ENCODE assay signal across 8 cellular contexts in the genomic region with DNA sequence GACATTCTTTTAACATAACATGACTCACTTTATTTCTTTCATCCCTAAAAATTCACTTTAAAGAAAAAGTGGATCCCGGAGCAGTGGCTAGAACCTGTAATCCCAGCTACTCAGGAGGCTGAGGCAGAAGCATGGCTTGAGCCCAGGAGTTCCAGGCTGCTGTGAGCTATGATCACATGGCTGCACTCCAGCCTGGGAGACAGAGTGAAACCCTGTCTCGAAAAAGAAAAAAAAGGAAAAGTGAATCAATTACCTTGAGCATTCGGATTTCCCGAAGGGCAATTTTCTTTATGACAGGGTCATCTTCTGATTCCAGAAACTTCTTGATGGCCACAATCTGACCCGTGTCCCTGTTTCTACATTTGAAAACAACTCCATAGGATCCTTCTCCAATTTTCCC. TPM values are rescaled to one million over a fixed set of nuclear protein-coding genes. Genes with fewer than 3 reads are reported as not detected.
A peak's percentile ranks its signal among the peaks of the same experiment; 100 is the strongest.
DNase-seq lines count a peak whose midpoint lies in the region; ATAC-seq and TF ChIP-seq lines count a peak whose summit lies in the region.

No MANE protein-coding gene starts in this region.

- peak overlapping the region in 3 of 4 donors; percentile 7 to 64 (median 62) for H3K4me3 ChIP-seq in Peyer's patch
- no peak overlapping the region for H3K4me3 ChIP-seq in fibroblast of the aortic adventitia (ENCODE audit: low read depth, low read length)
- peak overlapping the region; percentile 73 for H3K4me3 ChIP-seq in retinal pigment epithelial cell (ENCODE audit: low read length)

- H3K27me3 ChIP-seq in Peyer's patch = no peaks in the 10 kb centered on the region

- no peak for TF ChIP-seq CTCF in Peyer's patch (IDR thresholded peaks at IDR 0.05)
- no peak for TF ChIP-seq CTCF in fibroblast of the aortic adventitia (IDR thresholded peaks at IDR 0.05; ENCODE audit: insufficient read depth, low read length)
- no peak for TF ChIP-seq CTCF in retinal pigment epithelial cell (conservative IDR thresholded peaks at IDR 0.05; ENCODE audit: low read depth, low read length)

- H3K4me1 ChIP-seq in Peyer's patch = peaks cover 0 to 17% (median 0%) of the 10 kb centered on the region in 4 donors

- no peaks in the 10 kb centered on the region for H3K9me3 ChIP-seq in Peyer's patch

- DNase-seq in EH (ENCODE audit: low read depth) (peak; percentile 11), Peyer's patch (no peak), fibroblast of the aortic adventitia (ENCODE audit: low read depth) (peak; percentile 13), retinal pigment epithelial cell (ENCODE audit: low read depth) (no peak), OCI-M2 (lab: John Stamatoyannopoulos, UW; ENCODE audit: unreplicated experiment) (no peak), activated gamma-delta T cell treated with Interleukin-2 at 50 U/mL for 16 hours (no peak)
- no peak for DNase-seq in stimulated activated CD4-positive, alpha-beta T cell treated with anti-CD3 and anti-CD28 coated beads, Interleukin-12 subunit alpha, Interleukin-12 subunit beta, amount 100 ng/mL, for 4 hours

- no peak for ATAC-seq in HG03439 (IDR thresholded peaks at IDR 0.05; ENCODE audit: unreplicated experiment)

- no peak for TF ChIP-seq POLR2A in Peyer's patch (IDR thresholded peaks at IDR 0.05)

- H3K36me3 ChIP-seq in Peyer's patch = no peaks in the 10 kb centered on the region

- peak overlapping the region in 1 of 4 donors; percentile 88 for H3K27ac ChIP-seq in Peyer's patch

RNA-seq across cellular contexts. Expression of a gene that starts 1.2 kb away (rescaled TPM):
- total RNA-seq in Peyer's patch = 10 to 100 TPM; 11.3 to 20.4 (median 15.5) TPM
- total RNA-seq in fibroblast of the aortic adventitia (ENCODE audit: low replicate concordance) = 7.3 and 66.6 TPM in 2 replicates

Comparison
In these comparisons a context has a peak if more than half of its experiments do, and no peak if none do; other contexts are left out.
1. DNase-seq: peak in EH (single experiment) and fibroblast of the aortic adventitia (single experiment); none in Peyer's patch (0 of 3), retinal pigment epithelial cell (single experiment), OCI-M2 (single experiment), stimulated activated CD4-positive, alpha-beta T cell treated with anti-CD3 and anti-CD28 coated beads, Interleukin-12 subunit alpha, Interleukin-12 subunit beta, amount 100 ng/mL, for 4 hours (single experiment) and activated gamma-delta T cell treated with Interleukin-2 at 50 U/mL for 16 hours (single experiment).